In genomic region chr15:98787190-98787589, GRCh38 we compare ENCODE assay signal across 18 cellular contexts.
A peak's percentile ranks its signal among the peaks of the same experiment; 100 is the strongest.
DNase-seq lines count a peak whose midpoint lies in the region; ATAC-seq, FAIRE-seq and TF ChIP-seq lines count a peak whose summit lies in the region.
"Had no signal": no experiment of that assay in that cellular context is flagged by ENCODE, and none has a peak within 500 bp of the region (broad histone marks: within the 10 kb centered on the region; RNA-seq: fewer than 3 reads in every experiment).

No MANE protein-coding gene starts in this region.

- H4K20me1 ChIP-seq in BLaER1 treated with 17β-estradiol and CSF1 and Interleukin-3, amounts not matched to agents 10 nM and 100 nM: peaks cover 65 to 100% (median 100%) of the 10 kb centered on the region in 11 experiments

- H3K4me1 Mint-ChIP-seq in activated naive CD8-positive, alpha-beta T cell treated with anti-CD3 and anti-CD28 coated beads, Interleukin-2, amount 50 U/mL, for 24 hours: peaks cover 64% of the 10 kb centered on the region
- peaks cover 82% of the 10 kb centered on the region for H3K4me1 Mint-ChIP-seq in neural crest cell
- peaks cover 67% of the 10 kb centered on the region for H3K4me1 Mint-ChIP-seq in osteocyte (ENCODE audit: unreplicated experiment)

- no peaks in the 10 kb centered on the region for H3K9me3 ChIP-seq in BLaER1 treated with 17β-estradiol and CSF1 and Interleukin-3, amounts not matched to agents 10 nM and 100 nM (replicated peaks in 1 of 11)
- H3K9me3 ChIP-seq: tibial nerve had no signal

- peak; percentile 5 for FAIRE-seq in GM18507 (lab: Jason Lieb, UNC)
- FAIRE-seq: colon, endometrium had no signal

- H3K9me3 Mint-ChIP-seq in activated naive CD8-positive, alpha-beta T cell treated with anti-CD3 and anti-CD28 coated beads, Interleukin-2, amount 50 U/mL, for 24 hours: no peaks in the 10 kb centered on the region
- H3K9me3 Mint-ChIP-seq in neural crest cell: no peaks in the 10 kb centered on the region
- no peaks in the 10 kb centered on the region for H3K9me3 Mint-ChIP-seq in osteocyte (ENCODE audit: unreplicated experiment)
- H3K9me3 Mint-ChIP-seq: naive thymus-derived CD4-positive, alpha-beta T cell; stimulated activated effector memory CD8-positive, alpha-beta T cell treated with anti-CD3 and anti-CD28 coated beads, Interleukin-12 subunit alpha, Interleukin-12 subunit beta, amount 100 ng/mL, for 72 hours had no signal

- H3K36me3 Mint-ChIP-seq in activated naive CD8-positive, alpha-beta T cell treated with anti-CD3 and anti-CD28 coated beads, Interleukin-2, amount 50 U/mL, for 24 hours (ENCODE audit: low read depth): no peaks in the 10 kb centered on the region
- no peaks in the 10 kb centered on the region for H3K36me3 Mint-ChIP-seq in neural crest cell (ENCODE audit: low read depth)
- H3K36me3 Mint-ChIP-seq in osteocyte (ENCODE audit: unreplicated experiment): no peaks in the 10 kb centered on the region
- H3K36me3 Mint-ChIP-seq: naive thymus-derived CD4-positive, alpha-beta T cell; stimulated activated effector memory CD8-positive, alpha-beta T cell treated with anti-CD3 and anti-CD28 coated beads, Interleukin-12 subunit alpha, Interleukin-12 subunit beta, amount 100 ng/mL, for 72 hours had no signal

- peaks cover 58 to 70% (median 67%) of the 10 kb centered on the region in 10 experiments for H3K4me1 ChIP-seq in BLaER1 treated with 17β-estradiol and CSF1 and Interleukin-3, amounts not matched to agents 10 nM and 100 nM

- H3K27ac ChIP-seq in BLaER1 treated with 17β-estradiol and CSF1 and Interleukin-3, amounts not matched to agents 10 nM and 100 nM: peak overlapping the region in 3 of 11 experiments; percentile 30 to 46 (median 42); a peak in 6 of 22 replicates
- H3K27ac ChIP-seq: RWPE1, tibial nerve had no signal

- peaks cover 0 to 19% (median 0%) of the 10 kb centered on the region in 11 experiments; a peak in 4 of 22 replicates for H3K36me3 ChIP-seq in BLaER1 treated with 17β-estradiol and CSF1 and Interleukin-3, amounts not matched to agents 10 nM and 100 nM
- H3K36me3 ChIP-seq: tibial nerve had no signal

- ATAC-seq in activated naive CD8-positive, alpha-beta T cell treated with anti-CD3 and anti-CD28 coated beads, Interleukin-2, amount 50 U/mL, for 24 hours: peak; percentile 41
- no peak for ATAC-seq in GM21515 (IDR thresholded peaks at IDR 0.05; ENCODE audit: unreplicated experiment)
- ATAC-seq: HCT116; stimulated activated effector memory CD8-positive, alpha-beta T cell treated with anti-CD3 and anti-CD28 coated beads, Interleukin-12 subunit alpha, Interleukin-12 subunit beta, amount 100 ng/mL, for 72 hours had no signal

- H3K9ac ChIP-seq in BLaER1 treated with 17β-estradiol and CSF1 and Interleukin-3, amounts not matched to agents 10 nM and 100 nM: no peak overlapping the region

- TF ChIP-seq CTCF in neural crest cell (conservative IDR thresholded peaks at IDR 0.05) (no peak), osteocyte (IDR thresholded peaks at IDR 0.05) (no peak)

- no peaks in the 10 kb centered on the region for H3K27me3 Mint-ChIP-seq in activated naive CD8-positive, alpha-beta T cell treated with anti-CD3 and anti-CD28 coated beads, Interleukin-2, amount 50 U/mL, for 24 hours
- H3K27me3 Mint-ChIP-seq in neural crest cell (ENCODE audit: low read depth) (no peaks in the 10 kb centered on the region), osteocyte (ENCODE audit: unreplicated experiment) (no peaks in the 10 kb centered on the region)
- H3K27me3 Mint-ChIP-seq: naive thymus-derived CD4-positive, alpha-beta T cell had no signal

- DNase-seq in GM18507 (ENCODE audit: extremely low spot score, insufficient read length, low read depth) (no peak), neural crest cell (ENCODE audit: low read depth, low spot score) (no peak), osteocyte (ENCODE audit: extremely low spot score, unreplicated experiment) (no peak), COR-L47 (lab: John Stamatoyannopoulos, UW) (no peak)
- no peak for DNase-seq in activated naive CD8-positive, alpha-beta T cell treated with anti-CD3 and anti-CD28 coated beads, Interleukin-2, amount 50 U/mL, for 24 hours
- DNase-seq: activated effector memory CD4-positive, alpha-beta T cell treated with Interleukin-2 at 50 U/mL for 16 hours; naive thymus-derived CD4-positive, alpha-beta T cell; NCI-H1694; NCI-H345; SW 1271 had no signal

- H3K27ac Mint-ChIP-seq in activated naive CD8-positive, alpha-beta T cell treated with anti-CD3 and anti-CD28 coated beads, Interleukin-2, amount 50 U/mL, for 24 hours: no peak overlapping the region
- H3K27ac Mint-ChIP-seq in neural crest cell (ENCODE audit: unreplicated experiment) (no peak overlapping the region), osteocyte (ENCODE audit: unreplicated experiment) (no peak overlapping the region)
- H3K27ac Mint-ChIP-seq: stimulated activated effector memory CD8-positive, alpha-beta T cell treated with anti-CD3 and anti-CD28 coated beads, Interleukin-12 subunit alpha, Interleukin-12 subunit beta, amount 100 ng/mL, for 72 hours had no signal

- no peak overlapping the region for H3K4me3 Mint-ChIP-seq in activated naive CD8-positive, alpha-beta T cell treated with anti-CD3 and anti-CD28 coated beads, Interleukin-2, amount 50 U/mL, for 24 hours
- peak overlapping the region; percentile 11 for H3K4me3 Mint-ChIP-seq in neural crest cell
- H3K4me3 Mint-ChIP-seq in osteocyte (ENCODE audit: unreplicated experiment): no peak overlapping the region
- H3K4me3 Mint-ChIP-seq: stimulated activated effector memory CD8-positive, alpha-beta T cell treated with anti-CD3 and anti-CD28 coated beads, Interleukin-12 subunit alpha, Interleukin-12 subunit beta, amount 100 ng/mL, for 72 hours had no signal

- peak overlapping the region; percentile 50 to 82 (median 60) for H3K4me2 ChIP-seq in BLaER1 treated with 17β-estradiol and CSF1 and Interleukin-3, amounts not matched to agents 10 nM and 100 nM

- no peak overlapping the region for H3K4me3 ChIP-seq in BLaER1 treated with 17β-estradiol and CSF1 and Interleukin-3, amounts not matched to agents 10 nM and 100 nM
- H3K4me3 ChIP-seq: tibial nerve had no signal

- H3K27me3 ChIP-seq in BLaER1 treated with 17β-estradiol and CSF1 and Interleukin-3, amounts not matched to agents 10 nM and 100 nM: no peaks in the 10 kb centered on the region
- H3K27me3 ChIP-seq: tibial nerve had no signal
